In genomic region chr10:3494131-3494878, GRCh38 we compare ENCODE assay signal across 12 cellular contexts.
DNase-seq lines count a peak whose midpoint lies in the region; ATAC-seq and TF ChIP-seq lines count a peak whose summit lies in the region.
"Had no signal": no experiment of that assay in that cellular context is flagged by ENCODE, and none has a peak within 500 bp of the region (broad histone marks: within the 10 kb centered on the region; RNA-seq: fewer than 3 reads in every experiment).

No MANE protein-coding gene starts in this region.

- no peaks in the 10 kb centered on the region for H3K79me1 ChIP-seq in neuronal stem cell (ENCODE audit: low read depth, low read length)

- H3F3A ChIP-seq in SK-N-SH (replicated peaks; ENCODE audit: insufficient read depth), result peaks cover 9% of the 10 kb centered on the region

- no peak overlapping the region for H3K14ac ChIP-seq in neuronal stem cell (ENCODE audit: low read length)

- H4K91ac ChIP-seq in neuronal stem cell (ENCODE audit: low read depth, low read length, poor library complexity), result no peak overlapping the region

- no peaks in the 10 kb centered on the region for H3K79me2 ChIP-seq in SK-N-SH (ENCODE audit: insufficient read depth)

- no peak overlapping the region for H4K8ac ChIP-seq in neuronal stem cell (ENCODE audit: low read depth, low read length)

- no peak overlapping the region for H3K23ac ChIP-seq in neuronal stem cell (ENCODE audit: low read depth, low read length, poor library complexity)

- no peak overlapping the region for H3K18ac ChIP-seq in neuronal stem cell (ENCODE audit: low read length)

- H2BK15ac ChIP-seq in neuronal stem cell (ENCODE audit: low read length), result no peak overlapping the region

- H3K4me2 ChIP-seq in neuronal stem cell (ENCODE audit: insufficient read depth, low read length, poor library complexity, severe bottlenecking) (no peak overlapping the region), SK-N-SH (no peak overlapping the region)

- H2BK5ac ChIP-seq in neuronal stem cell (ENCODE audit: low read length), result no peak overlapping the region

- H2BK12ac ChIP-seq in neuronal stem cell (ENCODE audit: low read length), result no peak overlapping the region

- DNase-seq in NOMO-1 treated with DMSO at 0.1 percent for 48 hours (lab: John Stamatoyannopoulos, UW; ENCODE audit: unreplicated experiment) (peak; percentile 18), NOMO-1 treated with dmso at 0.1 percent for 144 hours (lab: John Stamatoyannopoulos, UW; ENCODE audit: unreplicated experiment) (no peak), glomerular visceral epithelial cell (ENCODE audit: extremely low spot score) (peak; percentile 75), neuronal stem cell (ENCODE audit: low spot score) (no peak), upper lobe of right lung (no peak), SK-N-SH (no peak)
- DNase-seq: mucosa of descending colon, NCI-H187 treated with DMSO at 0.1 percent for 48 hours had no signal

- H3K36me3 ChIP-seq in neuronal stem cell (replicated peaks in 1 of 2; ENCODE audit: control insufficient read depth in 2 of 2, insufficient read depth in 2 of 2, low read length in 2 of 2) (no peaks in the 10 kb centered on the region), upper lobe of right lung (no peaks in the 10 kb centered on the region), SK-N-SH (replicated peaks in 1 of 2; ENCODE audit: control insufficient read depth in 1 of 2, insufficient read depth in 2 of 2, low read length in 1 of 2) (no peaks in the 10 kb centered on the region)
- H3K36me3 ChIP-seq: suprapubic skin had no signal

- WGBS in neuronal stem cell (ENCODE audit: extremely low coverage in 2 of 2, insufficient read length in 2 of 2, insufficient replicate concordance in 1 of 2), 2 donors, result no CpG with 5 or more reads among the region's 24 CpGs
- 91% methylated on average over 24 of the region's 24 CpGs for WGBS in SK-N-SH (ENCODE audit: low lambda C conversion rate)

- no peaks in the 10 kb centered on the region for H4K20me1 ChIP-seq in SK-N-SH (ENCODE audit: insufficient read depth)

- no peak overlapping the region for H2AK5ac ChIP-seq in neuronal stem cell (ENCODE audit: low read depth, low read length)

- H2AFZ ChIP-seq in neuronal stem cell (ENCODE audit: low read length), result peak overlapping the region; percentile 24
- no peak overlapping the region for H2AFZ ChIP-seq in SK-N-SH (ENCODE audit: low read depth)

- no peak for TF ChIP-seq CTCF in upper lobe of right lung (IDR thresholded peaks at IDR 0.05)
- no peak for TF ChIP-seq CTCF in SK-N-SH (IDR thresholded peaks at IDR 0.05)

- H3K9ac ChIP-seq in neuronal stem cell (ENCODE audit: low read depth, low read length, poor library complexity) (no peak overlapping the region), SK-N-SH (no peak overlapping the region)

- no peak overlapping the region for H3K27ac ChIP-seq in neuronal stem cell (replicated peaks; ENCODE audit: low read length)
- H3K27ac ChIP-seq in upper lobe of right lung, result peak overlapping the region; percentile 21
- no peak overlapping the region; a peak in 1 of 4 replicates for H3K27ac ChIP-seq in SK-N-SH (ENCODE audit: low read depth in 2 of 2, low read length in 1 of 2)
- H3K27ac ChIP-seq: 22Rv1, suprapubic skin had no signal

- CTCF ChIA-PET in SK-N-SH (lab: Yijun Ruan, JAX), result no interaction called here

- no peaks in the 10 kb centered on the region for H3K9me2 ChIP-seq in SK-N-SH

- peaks cover 0 to 12% of the 10 kb centered on the region in 2 donors for H3K4me1 ChIP-seq in neuronal stem cell (ENCODE audit: control insufficient read depth in 2 of 2, insufficient read depth in 1 of 2, low read depth in 1 of 2, low read length in 2 of 2)
- no peaks in the 10 kb centered on the region for H3K4me1 ChIP-seq in upper lobe of right lung
- H3K4me1 ChIP-seq in SK-N-SH (ENCODE audit: control insufficient read depth in 1 of 2, insufficient read depth in 2 of 2, low read depth in 1 of 2, low read length in 1 of 2), result no peaks in the 10 kb centered on the region
- H3K4me1 ChIP-seq: suprapubic skin had no signal

- POLR2A ChIA-PET in SK-N-SH (lab: Yijun Ruan, JAX), result no interaction called here

- H3K9me3 ChIP-seq in neuronal stem cell (replicated peaks in 1 of 2; ENCODE audit: control insufficient read depth in 2 of 2, insufficient read depth in 1 of 2, low read depth in 1 of 2, low read length in 2 of 2) (no peaks in the 10 kb centered on the region), upper lobe of right lung (no peaks in the 10 kb centered on the region), SK-N-SH (no peaks in the 10 kb centered on the region)
- H3K9me3 ChIP-seq: mucosa of descending colon, suprapubic skin had no signal

- intact Hi-C loops in upper lobe of right lung (cut with DNase I), result no loop called here

- no peak for TF ChIP-seq RAD21 in SK-N-SH (IDR thresholded peaks at IDR 0.05; ENCODE audit: low read length)

- ATAC-seq in upper lobe of right lung (no peak), SK-N-SH treated with all-trans-retinoic acid at 6 μM for 48 hours (no peak), HG02884 (IDR thresholded peaks at IDR 0.05; ENCODE audit: unreplicated experiment) (no peak)
- ATAC-seq: mucosa of descending colon had no signal

- H3K4me3 ChIP-seq in neuronal stem cell (ENCODE audit: low read length in 2 of 2), result no peak overlapping the region
- H3K4me3 ChIP-seq in upper lobe of right lung, result no peak overlapping the region
- H3K4me3 ChIP-seq in SK-N-SH (ENCODE audit: low read depth in 2 of 2, low read length in 1 of 2), result no peak overlapping the region
- H3K4me3 ChIP-seq: mucosa of descending colon, suprapubic skin had no signal

- H3K4ac ChIP-seq in neuronal stem cell (ENCODE audit: low read length), result no peak overlapping the region

- no peak overlapping the region for H2BK120ac ChIP-seq in neuronal stem cell (ENCODE audit: low read depth, low read length)

- TF ChIP-seq EP300 in SK-N-SH (IDR thresholded peaks at IDR 0.05; ENCODE audit: borderline replicate concordance in 1 of 2, low read depth in 1 of 2, low read length in 1 of 2), result no peak

- no peaks in the 10 kb centered on the region for H3K27me3 ChIP-seq in neuronal stem cell (ENCODE audit: control insufficient read depth in 3 of 3, insufficient read depth in 3 of 3, low read depth in 1 of 3, low read length in 3 of 3)
- no peaks in the 10 kb centered on the region for H3K27me3 ChIP-seq in upper lobe of right lung
- H3K27me3 ChIP-seq in SK-N-SH (ENCODE audit: insufficient read depth), result no peaks in the 10 kb centered on the region
- H3K27me3 ChIP-seq: suprapubic skin had no signal

TF ChIP-seq in SK-N-SH, 30 proteins besides CTCF, POLR2A, EP300 and RAD21:
- no peak for TF ChIP-seq MXI1 (IDR thresholded peaks at IDR 0.05; ENCODE audit: low read depth, low read length)
- TF ChIP-seq USF2 (IDR thresholded peaks at IDR 0.05; ENCODE audit: borderline replicate concordance, low read depth, low read length), result no peak
- TF ChIP-seq, protein P1, sequence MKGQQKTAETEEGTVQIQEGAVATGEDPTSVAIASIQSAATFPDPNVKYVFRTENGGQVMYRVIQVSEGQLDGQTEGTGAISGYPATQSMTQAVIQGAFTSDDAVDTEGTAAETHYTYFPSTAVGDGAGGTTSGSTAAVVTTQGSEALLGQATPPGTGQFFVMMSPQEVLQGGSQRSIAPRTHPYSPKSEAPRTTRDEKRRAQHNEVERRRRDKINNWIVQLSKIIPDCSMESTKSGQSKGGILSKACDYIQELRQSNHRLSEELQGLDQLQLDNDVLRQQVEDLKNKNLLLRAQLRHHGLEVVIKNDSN (IDR thresholded peaks at IDR 0.05; ENCODE audit: borderline replicate concordance, low read depth), result no peak
- no peak for TF ChIP-seq GABPA (IDR thresholded peaks at IDR 0.05; ENCODE audit: low read depth)

TF ChIP-seq in SK-N-SH treated with all-trans-retinoic acid at 6 μM for 48 hours, 23 proteins besides CTCF, POLR2A, EP300 and RAD21 (continues in another document):
- TF ChIP-seq ZNF8 (CRISPR knock-in tag; IDR thresholded peaks at IDR 0.05), result no peak
- no peak for TF ChIP-seq GLIS3 (CRISPR knock-in tag; IDR thresholded peaks at IDR 0.05)
- TF ChIP-seq, protein P2, sequence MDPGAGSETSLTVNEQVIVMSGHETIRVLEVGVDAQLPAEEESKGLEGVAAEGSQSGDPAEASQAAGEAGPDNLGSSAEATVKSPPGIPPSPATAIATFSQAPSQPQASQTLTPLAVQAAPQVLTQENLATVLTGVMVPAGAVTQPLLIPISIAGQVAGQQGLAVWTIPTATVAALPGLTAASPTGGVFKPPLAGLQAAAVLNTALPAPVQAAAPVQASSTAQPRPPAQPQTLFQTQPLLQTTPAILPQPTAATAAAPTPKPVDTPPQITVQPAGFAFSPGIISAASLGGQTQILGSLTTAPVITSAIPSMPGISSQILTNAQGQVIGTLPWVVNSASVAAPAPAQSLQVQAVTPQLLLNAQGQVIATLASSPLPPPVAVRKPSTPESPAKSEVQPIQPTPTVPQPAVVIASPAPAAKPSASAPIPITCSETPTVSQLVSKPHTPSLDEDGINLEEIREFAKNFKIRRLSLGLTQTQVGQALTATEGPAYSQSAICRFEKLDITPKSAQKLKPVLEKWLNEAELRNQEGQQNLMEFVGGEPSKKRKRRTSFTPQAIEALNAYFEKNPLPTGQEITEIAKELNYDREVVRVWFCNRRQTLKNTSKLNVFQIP (CRISPR knock-in tag; IDR thresholded peaks at IDR 0.05; ENCODE audit: borderline replicate concordance, low read depth), result no peak
- TF ChIP-seq ZC3H10 (CRISPR knock-in tag; IDR thresholded peaks at IDR 0.05), result no peak
- no peak for TF ChIP-seq TOX (CRISPR knock-in tag; IDR thresholded peaks at IDR 0.05; ENCODE audit: borderline replicate concordance)
- TF ChIP-seq RARB (CRISPR knock-in tag; IDR thresholded peaks at IDR 0.05), result no peak
- TF ChIP-seq BACH2 (CRISPR knock-in tag; IDR thresholded peaks at IDR 0.05; ENCODE audit: borderline replicate concordance), result no peak
- TF ChIP-seq, protein P3, sequence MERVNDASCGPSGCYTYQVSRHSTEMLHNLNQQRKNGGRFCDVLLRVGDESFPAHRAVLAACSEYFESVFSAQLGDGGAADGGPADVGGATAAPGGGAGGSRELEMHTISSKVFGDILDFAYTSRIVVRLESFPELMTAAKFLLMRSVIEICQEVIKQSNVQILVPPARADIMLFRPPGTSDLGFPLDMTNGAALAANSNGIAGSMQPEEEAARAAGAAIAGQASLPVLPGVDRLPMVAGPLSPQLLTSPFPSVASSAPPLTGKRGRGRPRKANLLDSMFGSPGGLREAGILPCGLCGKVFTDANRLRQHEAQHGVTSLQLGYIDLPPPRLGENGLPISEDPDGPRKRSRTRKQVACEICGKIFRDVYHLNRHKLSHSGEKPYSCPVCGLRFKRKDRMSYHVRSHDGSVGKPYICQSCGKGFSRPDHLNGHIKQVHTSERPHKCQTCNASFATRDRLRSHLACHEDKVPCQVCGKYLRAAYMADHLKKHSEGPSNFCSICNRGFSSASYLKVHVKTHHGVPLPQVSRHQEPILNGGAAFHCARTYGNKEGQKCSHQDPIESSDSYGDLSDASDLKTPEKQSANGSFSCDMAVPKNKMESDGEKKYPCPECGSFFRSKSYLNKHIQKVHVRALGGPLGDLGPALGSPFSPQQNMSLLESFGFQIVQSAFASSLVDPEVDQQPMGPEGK (CRISPR knock-in tag; IDR thresholded peaks at IDR 0.05; ENCODE audit: borderline replicate concordance), result no peak
- no peak for TF ChIP-seq ZFP3 (CRISPR knock-in tag; IDR thresholded peaks at IDR 0.05)

Comparison
In these comparisons a context has a peak if more than half of its experiments do, and no peak if none do; other contexts are left out.
1. DNase-seq: peak in NOMO-1 treated with DMSO at 0.1 percent for 48 hours (single experiment) and glomerular visceral epithelial cell (single experiment); none in NOMO-1 treated with dmso at 0.1 percent for 144 hours (single experiment), neuronal stem cell (single experiment), upper lobe of right lung (single experiment) and SK-N-SH (single experiment).